ENCODE assay signal across 8 cellular contexts in genomic region chr13:44575035-44575434, GRCh38. TPM values are rescaled to one million over a fixed set of nuclear protein-coding genes. Genes with fewer than 3 reads are reported as not detected.
DNase-seq lines count a peak whose midpoint lies in the region; ATAC-seq and TF ChIP-seq lines count a peak whose summit lies in the region.
"Had no signal": no experiment of that assay in that cellular context is flagged by ENCODE, and none has a peak within 500 bp of the region (broad histone marks: within the 10 kb centered on the region; RNA-seq: fewer than 3 reads in every experiment).

No MANE protein-coding gene starts in this region.

- no peak overlapping the region for H3K4ac ChIP-seq in H9 (ENCODE audit: low read depth, low read length)

- H4K5ac ChIP-seq in H9 (ENCODE audit: insufficient read length, low read depth, low read length), result no peak overlapping the region

- H3K9me2 ChIP-seq in hepatocyte (replicated peaks; ENCODE audit: insufficient read depth), result no peaks in the 10 kb centered on the region

- H3K9me3 ChIP-seq in H9 (ENCODE audit: control insufficient read depth, low read depth, low read length), result no peaks in the 10 kb centered on the region
- H3K9me3 ChIP-seq in hepatocyte (ENCODE audit: low read depth), result no peaks in the 10 kb centered on the region
- H3K9me3 ChIP-seq in smooth muscle cell (replicated peaks; ENCODE audit: low read depth), result no peaks in the 10 kb centered on the region
- H3K9me3 ChIP-seq: testis had no signal

- H3K36me3 Mint-ChIP-seq in H9 (ENCODE audit: insufficient read depth in 1 of 3, low read depth in 3 of 3), result peaks cover 20 to 34% (median 33%) of the 10 kb centered on the region in 3 experiments
- peaks cover 14% of the 10 kb centered on the region for H3K36me3 Mint-ChIP-seq in activated CD4-positive, alpha-beta memory T cell treated with anti-CD3 and anti-CD28 coated beads, Interleukin-2, amount 10 ng/mL, durations not matched to agents 7 days and 5 days (ENCODE audit: low read depth)

- no peak overlapping the region for H2BK20ac ChIP-seq in H9 (ENCODE audit: low read depth, low read length, poor library complexity, severe bottlenecking)

- no peaks in the 10 kb centered on the region; a peak in 1 of 5 replicates for H3K9me3 Mint-ChIP-seq in H9
- H3K9me3 Mint-ChIP-seq in activated CD4-positive, alpha-beta memory T cell treated with anti-CD3 and anti-CD28 coated beads, Interleukin-2, amount 10 ng/mL, durations not matched to agents 7 days and 5 days, result no peaks in the 10 kb centered on the region

- no CpG with 5 or more reads among the region's 1 CpG for WGBS in H9 (ENCODE audit: extremely low coverage, insufficient read length, low lambda C conversion rate)
- 100% methylated on average over 1 of the region's 1 CpG for WGBS in hepatocyte (ENCODE audit: low lambda C conversion rate, missing lambda C conversion rate)
- 97% methylated on average over 1 of the region's 1 CpG for WGBS in smooth muscle cell (ENCODE audit: low lambda C conversion rate)

- peaks cover 6% of the 10 kb centered on the region; the same call in 1 of the 2 replicates for H3K4me1 ChIP-seq in H9 (ENCODE audit: insufficient read depth, low read length)
- H3K4me1 ChIP-seq in hepatocyte (ENCODE audit: insufficient read depth), result peaks cover 41% of the 10 kb centered on the region
- H3K4me1 ChIP-seq in smooth muscle cell (ENCODE audit: low read depth), result peaks cover 65% of the 10 kb centered on the region

- no peak overlapping the region for H3T11ph ChIP-seq in H9 (ENCODE audit: low read length)

- H3K23ac ChIP-seq in H9 (ENCODE audit: insufficient read length, low read depth, low read length), result no peak overlapping the region

- H3K4me2 ChIP-seq in H9 (ENCODE audit: insufficient read depth, insufficient read length, low read length) (peak overlapping the region; percentile 75), hepatocyte (peak overlapping the region; percentile 87), smooth muscle cell (peak overlapping the region; percentile 95)

- H3K27me3 Mint-ChIP-seq in H9 (ENCODE audit: low read depth), result no peaks in the 10 kb centered on the region; the same call in 1 of the 2 replicates
- H3K27me3 Mint-ChIP-seq in activated CD4-positive, alpha-beta memory T cell treated with anti-CD3 and anti-CD28 coated beads, Interleukin-2, amount 10 ng/mL, durations not matched to agents 7 days and 5 days, result peaks cover 37% of the 10 kb centered on the region

- no peak overlapping the region for H3K56ac ChIP-seq in H9 (ENCODE audit: insufficient read length, low read depth, low read length)

- no peak overlapping the region for H4K8ac ChIP-seq in H9 (replicated peaks; ENCODE audit: insufficient read length, low read depth, low read length)

- ATAC-seq in HG02798 (IDR thresholded peaks at IDR 0.05; ENCODE audit: poor library complexity, unreplicated experiment) (no peak), HG03571 (IDR thresholded peaks at IDR 0.05; ENCODE audit: unreplicated experiment) (no peak)

- H2BK15ac ChIP-seq in H9 (ENCODE audit: low read depth, low read length), result no peak overlapping the region

- CTCF ChIA-PET in activated CD4-positive, alpha-beta memory T cell treated with anti-CD3 and anti-CD28 coated beads, Interleukin-2, amount 10 ng/mL, durations not matched to agents 7 days and 5 days (lab: Charles Lee), result interaction anchor here (1.3 kb wide), 1 partner anchor 92 kb away, joined by 4 read pairs; no protein-coding TSS in a partner anchor

- peaks cover 9% of the 10 kb centered on the region for H3F3A ChIP-seq in smooth muscle cell (ENCODE audit: low read depth)

- peak overlapping the region; percentile 35 for H3K4me3 ChIP-seq in hepatocyte
- peak overlapping the region; percentile 86 for H3K4me3 ChIP-seq in smooth muscle cell

- peaks cover 56 to 61% of the 10 kb centered on the region in 2 experiments for H3K4me1 Mint-ChIP-seq in H9
- H3K4me1 Mint-ChIP-seq in activated CD4-positive, alpha-beta memory T cell treated with anti-CD3 and anti-CD28 coated beads, Interleukin-2, amount 10 ng/mL, durations not matched to agents 7 days and 5 days, result peaks cover 32% of the 10 kb centered on the region

- H3K14ac ChIP-seq in H9 (ENCODE audit: insufficient read depth, low read length), result no peak overlapping the region

- H3K4me3 Mint-ChIP-seq in H9, result peak overlapping the region; percentile 92 to 96
- peak overlapping the region; percentile 94 for H3K4me3 Mint-ChIP-seq in activated CD4-positive, alpha-beta memory T cell treated with anti-CD3 and anti-CD28 coated beads, Interleukin-2, amount 10 ng/mL, durations not matched to agents 7 days and 5 days

- H2BK5ac ChIP-seq in H9 (ENCODE audit: insufficient read length, low read length), result no peak overlapping the region

- no peaks in the 10 kb centered on the region for H3K79me1 ChIP-seq in H9 (ENCODE audit: insufficient read depth, low read depth, low read length, poor library complexity, severe bottlenecking)

- H4K20me1 ChIP-seq in H9 (ENCODE audit: control insufficient read depth, insufficient read depth, insufficient read length), result no peaks in the 10 kb centered on the region
- H4K20me1 ChIP-seq in hepatocyte (ENCODE audit: insufficient read depth, poor library complexity, severe bottlenecking), result peaks cover 35% of the 10 kb centered on the region
- peaks cover 58% of the 10 kb centered on the region for H4K20me1 ChIP-seq in smooth muscle cell (ENCODE audit: low read depth)

- H3K9ac ChIP-seq in H9 (ENCODE audit: extremely low read depth, insufficient read length, low read length), result peak overlapping the region; percentile 41
- no peak overlapping the region for H3K9ac ChIP-seq in smooth muscle cell (ENCODE audit: low read depth)

- TF ChIP-seq CTCF in H9 (conservative IDR thresholded peaks at IDR 0.05) (no peak), hepatocyte (IDR thresholded peaks at IDR 0.05; ENCODE audit: poor library complexity) (no peak), smooth muscle cell (IDR thresholded peaks at IDR 0.05; ENCODE audit: borderline replicate concordance, insufficient read depth, poor library complexity, severe bottlenecking) (no peak)

- peaks cover 15% of the 10 kb centered on the region; the same call in 1 of the 2 replicates for H3K79me2 ChIP-seq in H9 (ENCODE audit: insufficient read depth, low read length)
- H3K79me2 ChIP-seq in hepatocyte, result peaks cover 68% of the 10 kb centered on the region
- H3K79me2 ChIP-seq in smooth muscle cell (ENCODE audit: low read depth), result peaks cover 51% of the 10 kb centered on the region

- no peak overlapping the region for H2BK120ac ChIP-seq in H9 (ENCODE audit: low read depth, low read length, poor library complexity, severe bottlenecking)

- POLR2A ChIA-PET in activated CD4-positive, alpha-beta memory T cell treated with anti-CD3 and anti-CD28 coated beads, Interleukin-2, amount 10 ng/mL, durations not matched to agents 7 days and 5 days (lab: Charles Lee), result no interaction called here

- H3K27me3 ChIP-seq in H9 (ENCODE audit: insufficient read depth, low read length) (no peaks in the 10 kb centered on the region), hepatocyte (no peaks in the 10 kb centered on the region), smooth muscle cell (ENCODE audit: low read depth) (no peaks in the 10 kb centered on the region)
- H3K27me3 ChIP-seq: testis had no signal

- no peak overlapping the region for H2AK5ac ChIP-seq in H9 (ENCODE audit: insufficient read length, low read length)

- H3K27ac ChIP-seq in H9 (ENCODE audit: insufficient read length, low read depth, low read length), result no peak overlapping the region
- H3K27ac ChIP-seq in hepatocyte, result peak overlapping the region; percentile 97
- no peak overlapping the region for H3K27ac ChIP-seq in smooth muscle cell (ENCODE audit: low read depth)

- no peak overlapping the region for H4K91ac ChIP-seq in H9 (ENCODE audit: insufficient read length, low read depth, low read length)

- peak overlapping the region in 2 of 3 experiments; percentile 33 to 51; a peak in 2 of 7 replicates for H3K27ac Mint-ChIP-seq in H9
- no peak overlapping the region for H3K27ac Mint-ChIP-seq in activated CD4-positive, alpha-beta memory T cell treated with anti-CD3 and anti-CD28 coated beads, Interleukin-2, amount 10 ng/mL, durations not matched to agents 7 days and 5 days

- no peak overlapping the region for H3K18ac ChIP-seq in H9 (ENCODE audit: insufficient read length, low read depth, low read length)

- no peaks in the 10 kb centered on the region for H3K36me3 ChIP-seq in hepatocyte (replicated peaks; ENCODE audit: insufficient read depth, low read depth)
- no peaks in the 10 kb centered on the region for H3K36me3 ChIP-seq in smooth muscle cell (ENCODE audit: low read depth)

- no peak for DNase-seq in H9
- no peak for DNase-seq in activated CD4-positive, alpha-beta memory T cell treated with anti-CD3 and anti-CD28 coated beads, Interleukin-2, amount 10 ng/mL, durations not matched to agents 7 days and 5 days
- DNase-seq in hepatocyte (ENCODE audit: low spot score), result no peak
- DNase-seq in smooth muscle cell (lab: John Stamatoyannopoulos, UW; ENCODE audit: unreplicated experiment), result no peak
- DNase-seq in activated gamma-delta T cell (lab: John Stamatoyannopoulos, UW), result no peak

- no peak overlapping the region for H2BK12ac ChIP-seq in H9 (ENCODE audit: insufficient read length, low read depth, low read length)

- H3K23me2 ChIP-seq in H9 (ENCODE audit: insufficient read length, low read depth, low read length, poor library complexity, severe bottlenecking), result peaks cover 13% of the 10 kb centered on the region

- H2AFZ ChIP-seq in H9 (ENCODE audit: low read length) (no peak overlapping the region), hepatocyte (no peak overlapping the region), smooth muscle cell (ENCODE audit: low read depth) (no peak overlapping the region)

RNA-seq across cellular contexts. Expression of gene TSC22D1, which starts 1.1 kb away (rescaled TPM):
- total RNA-seq in H9 (2021), result 72.9 and 76.7 TPM in 2 replicates
- 10 to 100 TPM in 1 of 2 experiments, 1 to 10 TPM in 1; 9.4 to 12.6 TPM for total RNA-seq in activated CD4-positive, alpha-beta memory T cell treated with anti-CD3 and anti-CD28 coated beads, Interleukin-2, amount 10 ng/mL, durations not matched to agents 7 days and 5 days
- 164 and 173 TPM in 2 replicates for total RNA-seq in hepatocyte
- 172 and 195 TPM in 2 replicates for polyA plus RNA-seq in hepatocyte
- total RNA-seq in smooth muscle cell, result 117 and 121 TPM in 2 replicates
- 135 and 159 TPM in 2 replicates for polyA plus RNA-seq in smooth muscle cell
